2 cellular contexts compared by ENCODE assay signal in genomic region chr7:158908552-158908951, GRCh38.
A peak's percentile ranks its signal among the peaks of the same experiment; 100 is the strongest.
TF ChIP-seq lines count a peak whose summit lies in the region.

No MANE protein-coding gene starts in this region.

TF ChIP-seq in GM23338, 12 proteins besides CTCF, POLR2A, EP300 and RAD21:
- TF ChIP-seq ZNF331 (CRISPR knock-in tag; IDR thresholded peaks at IDR 0.05; ENCODE audit: low read depth), result no peak
- TF ChIP-seq REST (IDR thresholded peaks at IDR 0.05; ENCODE audit: unreplicated experiment), result no peak
- no peak for TF ChIP-seq POLR2AphosphoS5 (IDR thresholded peaks at IDR 0.05; ENCODE audit: low read depth)
- TF ChIP-seq EZH2 (IDR thresholded peaks at IDR 0.05; ENCODE audit: low read depth, unreplicated experiment), result no peak
- TF ChIP-seq ETS1 (IDR thresholded peaks at IDR 0.05), result no peak
- TF ChIP-seq ZNF114 (CRISPR knock-in tag; IDR thresholded peaks at IDR 0.05), result no peak
- no peak for TF ChIP-seq EZH2phosphoT487 (IDR thresholded peaks at IDR 0.05; ENCODE audit: unreplicated experiment)
- TF ChIP-seq STAT1 (IDR thresholded peaks at IDR 0.05; ENCODE audit: unreplicated experiment), result no peak
TF ChIP-seq in GM23338: peak in this region for 0.

TF ChIP-seq in K562, 482 proteins besides CTCF, POLR2A, EP300 and RAD21:
- TF ChIP-seq HMGN3 (IDR thresholded peaks at IDR 0.05; ENCODE audit: borderline replicate concordance, extremely low read depth, insufficient read length, low read depth, low read length) (peak; percentile 43), HDAC6 (IDR thresholded peaks at IDR 0.05; ENCODE audit: low read depth, low read length) (no peak), RBM39 (optimal IDR thresholded peaks at IDR 0.05; ENCODE audit: low read depth, low read length) (no peak), CHD2 (IDR thresholded peaks at IDR 0.05; ENCODE audit: low read depth, low read length) (no peak), SRSF7 (optimal IDR thresholded peaks at IDR 0.05; ENCODE audit: low read depth, low read length) (no peak), PREB (CRISPR knock-in tag; IDR thresholded peaks at IDR 0.05) (no peak), SAFB2 (IDR thresholded peaks at IDR 0.05; ENCODE audit: borderline replicate concordance, low read depth, low read length, severe bottlenecking) (no peak)
